ENCODE assay signal across 7 cellular contexts in the genomic region with DNA sequence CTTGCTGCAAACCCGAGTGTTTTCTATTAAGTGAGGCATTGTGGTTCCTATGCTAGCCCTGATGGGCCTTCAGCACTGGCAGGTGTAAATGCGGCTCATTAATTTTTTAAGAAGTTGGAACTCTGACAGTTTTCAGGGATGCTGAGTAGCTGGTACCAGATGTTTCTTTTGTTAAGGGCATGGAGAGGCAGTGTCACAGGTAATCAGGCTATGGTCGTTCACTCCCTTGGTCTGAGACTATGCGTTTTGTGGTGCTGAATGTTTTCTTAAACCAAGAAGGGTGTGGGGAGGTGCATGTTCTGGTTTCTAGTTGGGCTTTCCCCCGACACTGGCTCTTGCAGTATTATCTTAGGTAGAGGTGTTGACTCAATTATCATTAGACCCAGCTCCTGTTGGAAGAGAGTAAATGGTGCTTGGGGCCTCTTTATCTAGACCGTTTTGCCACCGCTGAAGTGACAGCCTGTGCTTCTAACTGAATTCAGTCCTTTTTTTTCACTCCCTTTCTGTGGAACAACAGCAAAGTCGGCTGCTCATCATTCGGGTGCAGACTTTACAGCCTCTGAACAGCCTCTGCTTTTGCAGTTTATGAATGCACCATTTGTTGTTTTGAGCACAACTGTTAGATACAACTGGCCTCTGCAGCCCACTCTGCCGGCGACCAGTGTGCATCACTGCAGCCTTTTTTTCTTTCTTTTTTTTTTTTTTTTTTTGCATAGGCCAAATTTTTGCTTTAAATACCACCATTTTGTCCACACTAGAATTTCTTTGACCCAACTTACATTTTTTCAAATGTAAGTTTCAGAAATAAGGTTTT. TPM values are rescaled to one million over a fixed set of nuclear protein-coding genes. Genes with fewer than 3 reads are reported as not detected.
DNase-seq lines count a peak whose midpoint lies in the region; ATAC-seq and TF ChIP-seq lines count a peak whose summit lies in the region.

No MANE protein-coding gene starts in this region.

- H3K36me3 ChIP-seq in rectal smooth muscle tissue (ENCODE audit: control insufficient read depth, insufficient read depth, low read length), result no peaks in the 10 kb centered on the region
- H3K36me3 ChIP-seq in ascending aorta, result no peaks in the 10 kb centered on the region

- DNase-seq in NCI-H2227 treated with DMSO at 0.1 percent for 48 hours (lab: John Stamatoyannopoulos, UW), result peak; percentile 31
- DNase-seq in epidermal melanocyte (ENCODE audit: insufficient read length, low spot score), result peak; percentile 57
- DNase-seq in A172 (ENCODE audit: low spot score), result no peak
- DNase-seq in KBM-7, result no peak
- no peak for DNase-seq in ascending aorta (ENCODE audit: low spot score in 2 of 2)

- no peak for TF ChIP-seq CTCF in ascending aorta (IDR thresholded peaks at IDR 0.05)

- intact Hi-C loops in ascending aorta (cut with DNase I), result no loop called here

- H3K9me3 ChIP-seq in ascending aorta, result no peaks in the 10 kb centered on the region

- H3K27ac ChIP-seq in rectal smooth muscle tissue (ENCODE audit: low read depth, low read length) (peak overlapping the region; percentile 59), ascending aorta (peak overlapping the region in 1 of 2 donors; percentile 90)

- peak; percentile 36 for ATAC-seq in HG02870 (IDR thresholded peaks at IDR 0.05; ENCODE audit: unreplicated experiment)

- H3K9ac ChIP-seq in rectal smooth muscle tissue (ENCODE audit: low read length), result no peak overlapping the region

- in situ Hi-C loops in KBM-7 (cut with MboI; ENCODE audit: low pct_unique_long_range_greater_than_20kb, low sequenced_read_pairs), result no loop called here

- H3K4me3 ChIP-seq in rectal smooth muscle tissue (ENCODE audit: low read length) (no peak overlapping the region), ascending aorta (no peak overlapping the region)

- H3K4me1 ChIP-seq in rectal smooth muscle tissue (ENCODE audit: control insufficient read depth, insufficient read depth, low read length) (peaks cover 50% of the 10 kb centered on the region), ascending aorta (peaks cover 8 to 34% of the 10 kb centered on the region in 2 donors)

- no peaks in the 10 kb centered on the region for H3K27me3 ChIP-seq in rectal smooth muscle tissue (ENCODE audit: control insufficient read depth, insufficient read depth, low read length)
- no peaks in the 10 kb centered on the region for H3K27me3 ChIP-seq in ascending aorta

RNA-seq across cellular contexts. Expression of a gene that starts 35.6 kb away (rescaled TPM):
- total RNA-seq in A172 (2014; rRNA removed; shearing (Covaris generic)), result 5.1 and 7.3 TPM in 2 replicates
- 48.9 TPM for total RNA-seq in ascending aorta

Comparison
In these comparisons a context has a peak if more than half of its experiments do, and no peak if none do; other contexts are left out.
1. DNase-seq: peak in NCI-H2227 treated with DMSO at 0.1 percent for 48 hours (single experiment) and epidermal melanocyte (single experiment); none in A172 (single experiment), KBM-7 (single experiment) and ascending aorta (0 of 2).